8 cellular contexts compared by ENCODE assay signal in the genomic region with DNA sequence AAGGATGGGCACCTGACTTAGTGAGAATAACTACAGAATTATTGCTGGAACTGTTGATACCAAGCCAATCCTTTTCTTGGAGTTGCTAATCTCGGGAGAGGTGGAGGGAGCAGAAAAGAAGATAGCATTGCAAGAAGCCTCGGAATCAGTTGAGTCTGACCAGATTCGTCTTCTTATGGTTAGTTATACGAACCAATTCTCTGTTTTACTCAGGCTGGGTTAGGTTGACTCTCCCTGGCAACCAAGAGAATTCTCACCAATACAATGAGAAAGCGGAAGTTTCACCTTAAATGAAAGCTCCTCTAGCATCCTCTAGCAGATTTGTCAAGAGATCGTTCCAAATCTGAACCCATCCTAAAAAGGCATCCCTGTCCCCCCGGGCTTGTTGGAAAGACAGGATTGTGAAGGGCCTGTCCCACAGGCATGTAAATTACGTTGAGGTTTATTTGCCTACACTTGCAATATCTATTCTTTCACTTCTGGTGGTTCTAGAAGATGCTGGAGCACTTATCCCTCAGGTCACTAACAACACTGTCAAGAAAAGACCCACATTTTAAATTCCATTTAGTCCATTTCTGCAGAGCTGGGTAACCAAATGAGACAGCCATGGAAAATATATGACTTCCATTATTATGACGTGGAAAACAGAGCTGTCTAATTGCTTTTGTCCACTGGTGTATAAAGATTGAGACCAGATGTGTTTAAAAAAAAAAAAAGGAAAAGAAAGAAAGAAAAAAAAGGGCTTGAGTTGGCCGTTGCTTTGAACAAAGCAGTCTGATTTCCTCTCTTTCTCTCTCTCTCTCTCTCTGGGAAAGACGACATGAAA. TPM values are rescaled to one million over a fixed set of nuclear protein-coding genes. Genes with fewer than 3 reads are reported as not detected.
DNase-seq lines count a peak whose midpoint lies in the region; ATAC-seq and TF ChIP-seq lines count a peak whose summit lies in the region.

No MANE protein-coding gene starts in this region.

- peaks cover 0 to 5% (median 0%) of the 10 kb centered on the region in 3 donors for H3K27me3 Mint-ChIP-seq in CD14-positive monocyte (ENCODE audit: low read depth in 3 of 3)

- TF ChIP-seq CTCF in CD14-positive monocyte (IDR thresholded peaks at IDR 0.05), result no peak
- no peak for TF ChIP-seq CTCF in fibroblast of pulmonary artery (IDR thresholded peaks at IDR 0.05; ENCODE audit: low read length, missing control alignments)
- TF ChIP-seq CTCF in WERI-Rb-1 (IDR thresholded peaks at IDR 0.05; ENCODE audit: low read depth, low read length), result no peak

- no peak for DNase-seq in CD14-positive monocyte (ENCODE audit: low spot score)
- DNase-seq in fibroblast of pulmonary artery (ENCODE audit: low read depth), result no peak
- no peak for DNase-seq in DMS79 (lab: John Stamatoyannopoulos, UW)
- DNase-seq in stimulated activated CD4-positive, alpha-beta T cell treated with anti-CD3 and anti-CD28 coated beads, Interleukin-2, amount 100 ng/mL, for 24 hours, result no peak
- no peak for DNase-seq in NCI-H2107 (lab: John Stamatoyannopoulos, UW)
- DNase-seq in WERI-Rb-1, result no peak

- H3K27ac Mint-ChIP-seq in CD14-positive monocyte, result peak overlapping the region in 3 of 7 donors; percentile 18 to 51 (median 33)

- peaks cover 3% of the 10 kb centered on the region for H3K9me3 ChIP-seq in WERI-Rb-1 (ENCODE audit: severe bottlenecking)

- H3K36me3 ChIP-seq in WERI-Rb-1, result no peaks in the 10 kb centered on the region

- peak overlapping the region; percentile 77 to 78 for H3K4me3 Mint-ChIP-seq in CD14-positive monocyte

- intact Hi-C loops in CD14-positive monocyte (cut with micrococcal nuclease), result no loop called here

- no peaks in the 10 kb centered on the region for H3K36me3 Mint-ChIP-seq in CD14-positive monocyte

- H3K4me3 ChIP-seq in fibroblast of pulmonary artery (replicated peaks; ENCODE audit: low read depth, low read length) (peak overlapping the region; percentile 29), WERI-Rb-1 (ENCODE audit: low read depth, low read length) (no peak overlapping the region)

- H3K9me3 Mint-ChIP-seq in CD14-positive monocyte, result peaks cover 4 to 10% (median 6%) of the 10 kb centered on the region in 7 donors

- ATAC-seq in GM19438 (IDR thresholded peaks at IDR 0.05; ENCODE audit: low read depth, unreplicated experiment), result peak; percentile 78
- peak; percentile 87 for ATAC-seq in HG03378 (IDR thresholded peaks at IDR 0.05; ENCODE audit: unreplicated experiment)

- no peak overlapping the region for H3K27ac ChIP-seq in WERI-Rb-1

- H3K27me3 ChIP-seq in WERI-Rb-1 (ENCODE audit: insufficient read depth, low read depth, severe bottlenecking), result no peaks in the 10 kb centered on the region

- H3K4me1 Mint-ChIP-seq in CD14-positive monocyte, result peaks cover 23% of the 10 kb centered on the region

RNA-seq across cellular contexts. Expression of a gene that starts 43.3 kb away (rescaled TPM):
- polyA plus RNA-seq in CD14-positive monocyte, result 10 to 100 TPM; 31.3 to 34.6 TPM
